In genomic region chr3:144770291-144770690, GRCh38 we compare ENCODE assay signal across 1 cellular context.
TF ChIP-seq lines count a peak whose summit lies in the region.

No MANE protein-coding gene starts in this region.

TF ChIP-seq in HepG2, 621 proteins besides CTCF, POLR2A, EP300 and RAD21 (continued from another document):
- TF ChIP-seq ARID5B (CRISPR knock-in tag; IDR thresholded peaks at IDR 0.05): no peak
- no peak for TF ChIP-seq ZNF441 (CRISPR knock-in tag; IDR thresholded peaks at IDR 0.05; ENCODE audit: borderline replicate concordance)
- TF ChIP-seq IRX3 (CRISPR knock-in tag; IDR thresholded peaks at IDR 0.05; ENCODE audit: borderline replicate concordance, low read depth): no peak
- TF ChIP-seq HMGXB3 (CRISPR knock-in tag; IDR thresholded peaks at IDR 0.05; ENCODE audit: borderline replicate concordance): no peak
